Comparison of ENCODE assay signal across 9 cellular contexts in the genomic region with DNA sequence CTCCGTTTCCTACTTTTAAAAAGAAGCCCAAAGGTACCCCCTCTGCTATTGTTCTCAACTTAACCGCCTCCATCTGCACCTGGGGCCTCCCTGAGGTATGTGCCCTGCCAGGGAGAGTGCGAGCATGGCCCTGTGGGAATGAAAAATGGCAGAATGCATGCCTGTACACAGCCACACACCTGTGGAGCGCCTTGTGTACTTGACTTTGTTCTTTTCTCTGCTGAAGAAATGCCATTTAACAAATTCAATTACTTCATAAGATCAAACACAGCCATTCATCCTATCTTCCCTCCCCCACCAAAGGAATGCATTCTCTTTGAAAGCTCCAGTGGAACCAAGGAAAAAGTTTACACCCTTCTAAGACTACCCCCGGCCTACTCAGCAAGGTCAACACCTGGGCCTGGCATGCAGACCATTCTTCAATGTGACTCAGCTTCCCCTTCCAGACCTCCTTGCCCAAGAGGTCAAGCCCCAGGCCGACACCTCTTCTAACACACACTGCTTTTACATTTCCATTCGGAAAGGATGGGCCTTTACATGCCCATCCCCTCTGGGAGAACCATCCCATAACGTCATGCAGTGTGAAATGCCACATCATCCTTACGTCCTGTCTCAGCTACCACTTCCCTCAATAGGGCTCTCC.
DNase-seq lines count a peak whose midpoint lies in the region; ATAC-seq and TF ChIP-seq lines count a peak whose summit lies in the region.
"Had no signal": no experiment of that assay in that cellular context is flagged by ENCODE, and none has a peak within 500 bp of the region (broad histone marks: within the 10 kb centered on the region; RNA-seq: fewer than 3 reads in every experiment).

No MANE protein-coding gene starts in this region.

- TF ChIP-seq POLR2A in sigmoid colon (IDR thresholded peaks at IDR 0.05): no peak

- TF ChIP-seq EP300 in sigmoid colon (IDR thresholded peaks at IDR 0.05): no peak

- peak overlapping the region; percentile 3 for H3K9ac ChIP-seq in HUES6 (ENCODE audit: low read length)
- no peak overlapping the region for H3K9ac ChIP-seq in endodermal cell (ENCODE audit: extremely low read depth, low read length, poor library complexity, severe bottlenecking)
- no peak overlapping the region for H3K9ac ChIP-seq in subcutaneous abdominal adipose tissue (ENCODE audit: low read length in 5 of 5)

- WGBS in endodermal cell (ENCODE audit: insufficient coverage in 1 of 2, insufficient read length in 1 of 2), 2 experiments: 52 to 57% methylated on average over 8 to 9 of the region's 9 CpGs
- WGBS in sigmoid colon, 2 donors: 87 to 91% methylated on average over 9 of the region's 9 CpGs

- peaks cover 0 to 4% of the 10 kb centered on the region in 2 donors for H3K36me3 Mint-ChIP-seq in activated naive CD4-positive, alpha-beta T cell treated with anti-CD3 and anti-CD28 coated beads, Interleukin-2, amount 50 U/mL, for 72 hours
- H3K36me3 Mint-ChIP-seq in endodermal cell (ENCODE audit: low read depth): peaks cover 22% of the 10 kb centered on the region

- H3K27me3 Mint-ChIP-seq in endodermal cell (ENCODE audit: insufficient read depth): no peaks in the 10 kb centered on the region

- no peak overlapping the region for H3K4me3 ChIP-seq in HUES6 (ENCODE audit: low read depth, low read length)
- no peak overlapping the region for H3K4me3 ChIP-seq in endodermal cell (ENCODE audit: low read length)
- no peak overlapping the region for H3K4me3 ChIP-seq in subcutaneous abdominal adipose tissue (ENCODE audit: low read depth in 1 of 5, low read length in 5 of 5)
- H3K4me3 ChIP-seq in sigmoid colon: no peak overlapping the region

- peak overlapping the region; percentile 10 to 16 for H3K27ac Mint-ChIP-seq in activated naive CD4-positive, alpha-beta T cell treated with anti-CD3 and anti-CD28 coated beads, Interleukin-2, amount 50 U/mL, for 72 hours
- H3K27ac Mint-ChIP-seq in endodermal cell: peak overlapping the region; percentile 86

- intact Hi-C loops in sigmoid colon (cut with DNase I): no loop called here

- H3K9me3 Mint-ChIP-seq in activated naive CD4-positive, alpha-beta T cell treated with anti-CD3 and anti-CD28 coated beads, Interleukin-2, amount 50 U/mL, for 72 hours: no peaks in the 10 kb centered on the region
- no peaks in the 10 kb centered on the region for H3K9me3 Mint-ChIP-seq in endodermal cell

- H3K27me3 ChIP-seq in HUES6 (ENCODE audit: control insufficient read depth, insufficient read depth, low read length): no peaks in the 10 kb centered on the region
- H3K27me3 ChIP-seq in endodermal cell (ENCODE audit: control insufficient read depth, insufficient read depth, low read length, poor library complexity, severe bottlenecking): no peaks in the 10 kb centered on the region
- no peaks in the 10 kb centered on the region for H3K27me3 ChIP-seq in subcutaneous abdominal adipose tissue (ENCODE audit: control insufficient read depth in 5 of 5, insufficient read depth in 4 of 5, low read length in 5 of 5)
- H3K27me3 ChIP-seq in sigmoid colon: no peaks in the 10 kb centered on the region

- TF ChIP-seq CTCF in endodermal cell (conservative IDR thresholded peaks at IDR 0.05) (no peak), sigmoid colon (IDR thresholded peaks at IDR 0.05) (no peak)

- H3K4me1 ChIP-seq in HUES6 (ENCODE audit: control insufficient read depth, insufficient read depth, low read length): peaks cover 37% of the 10 kb centered on the region
- H3K4me1 ChIP-seq in endodermal cell (ENCODE audit: control insufficient read depth, insufficient read depth, low read length): peaks cover 7% of the 10 kb centered on the region
- H3K4me1 ChIP-seq in subcutaneous abdominal adipose tissue (ENCODE audit: control insufficient read depth in 5 of 5, insufficient read depth in 5 of 5, low read length in 5 of 5): peaks cover 3 to 17% (median 10%) of the 10 kb centered on the region in 5 donors
- H3K4me1 ChIP-seq in sigmoid colon: no peaks in the 10 kb centered on the region

- H3K27ac ChIP-seq in HUES6 (ENCODE audit: low read depth, low read length): peak overlapping the region; percentile 76
- no peak overlapping the region for H3K27ac ChIP-seq in endodermal cell (ENCODE audit: low read depth, low read length)
- H3K27ac ChIP-seq in subcutaneous abdominal adipose tissue (ENCODE audit: low read depth, low read length): peak overlapping the region; percentile 48
- H3K27ac ChIP-seq in sigmoid colon: no peak overlapping the region

- no peak for DNase-seq in activated naive CD4-positive, alpha-beta T cell treated with anti-CD3 and anti-CD28 coated beads, Interleukin-2, amount 50 U/mL, for 72 hours (ENCODE audit: low spot score in 2 of 2)
- no peak for DNase-seq in activated naive CD4-positive, alpha-beta T cell treated with anti-CD3 and anti-CD28 coated beads, Interleukin-2, amount 50 U/mL, for 16 hours
- peak; percentile 88 for DNase-seq in endodermal cell
- DNase-seq in activated CD4-positive, CD25-positive, alpha-beta regulatory T cell treated with anti-CD3 and anti-CD28 coated beads, Interleukin-2, amount 50 U/mL, for 72 hours: no peak
- no peak for DNase-seq in sigmoid colon
- no peak for DNase-seq in NCI-H1694 treated with DMSO at 0.1 percent for 48 hours (lab: John Stamatoyannopoulos, UW)
- DNase-seq: NCI-H187 had no signal

- H3K4me1 Mint-ChIP-seq in endodermal cell: peaks cover 25% of the 10 kb centered on the region

- no peak overlapping the region for H3K4me3 Mint-ChIP-seq in endodermal cell

- H3K9me3 ChIP-seq in HUES6 (ENCODE audit: control insufficient read depth, insufficient read depth, low read depth, low read length) (no peaks in the 10 kb centered on the region), endodermal cell (ENCODE audit: control insufficient read depth, low read length) (no peaks in the 10 kb centered on the region), subcutaneous abdominal adipose tissue (ENCODE audit: control insufficient read depth in 5 of 5, low read length in 5 of 5) (no peaks in the 10 kb centered on the region), sigmoid colon (no peaks in the 10 kb centered on the region)

- ATAC-seq in activated naive CD4-positive, alpha-beta T cell treated with anti-CD3 and anti-CD28 coated beads, Interleukin-2, amount 50 U/mL, for 72 hours: peak in 1 of 2 donors; percentile 43

- H3K36me3 ChIP-seq in HUES6 (ENCODE audit: control insufficient read depth, insufficient read depth, low read length) (peaks cover 28% of the 10 kb centered on the region), endodermal cell (ENCODE audit: control insufficient read depth, insufficient read depth, low read length) (peaks cover 54% of the 10 kb centered on the region), subcutaneous abdominal adipose tissue (ENCODE audit: control insufficient read depth in 5 of 5, insufficient read depth in 5 of 5, low read length in 5 of 5) (peaks cover 6 to 16% (median 11%) of the 10 kb centered on the region in 5 donors), sigmoid colon (peaks cover 0 to 21% (median 0%) of the 10 kb centered on the region in 4 donors)

Comparison
In these comparisons a context has a peak if more than half of its experiments do, and no peak if none do; other contexts are left out.
1. H3K27ac ChIP-seq: peak in HUES6 (single experiment) and subcutaneous abdominal adipose tissue (single experiment); none in endodermal cell (single experiment) and sigmoid colon (0 of 4).